ENCODE assay signal across 15 cellular contexts in genomic region chr22:37185646-37186227, GRCh38. TPM values are rescaled to one million over a fixed set of nuclear protein-coding genes. Genes with fewer than 3 reads are reported as not detected.
DNase-seq lines count a peak whose midpoint lies in the region; ATAC-seq and TF ChIP-seq lines count a peak whose summit lies in the region.
"Had no signal": no experiment of that assay in that cellular context is flagged by ENCODE, and none has a peak within 500 bp of the region (broad histone marks: within the 10 kb centered on the region; RNA-seq: fewer than 3 reads in every experiment).

No MANE protein-coding gene starts in this region.

- no peak for DNase-seq in stimulated activated naive CD8-positive, alpha-beta T cell treated with anti-CD3 and anti-CD28 coated beads, Interleukin-15, Interleukin-2, amounts not matched to agents 100 U/mL and 50 U/mL, for 24 hours
- no peak for DNase-seq in activated T-helper 2 cell treated with anti-CD3 and anti-CD28 coated beads, Interferon-gamma antibody, Interleukin-2, Interleukin-4, amounts not matched to agents 10 μg/mL and 5 μg/mL and 100 μg/mL, durations not matched to agents 14 hours and 24 hours and 36 hours (ENCODE audit: low spot score)
- DNase-seq in natural killer cell (no peak), cerebellar nuclear complex (lab: John Stamatoyannopoulos, UW) (no peak), GM10248 (ENCODE audit: extremely low spot score) (no peak), NCI-H2171 (lab: John Stamatoyannopoulos, UW) (no peak), brain microvascular endothelial cell (no peak)
- DNase-seq: activated B cell treated with CpG ODN at 0.5 μM for 24 hours, NCI-H510A treated with DMSO at 0.1 percent for 48 hours, occipital lobe had no signal

- peak overlapping the region; percentile 80 for H3K27ac Mint-ChIP-seq in stimulated activated naive CD8-positive, alpha-beta T cell treated with anti-CD3 and anti-CD28 coated beads, Interleukin-15, Interleukin-2, amounts not matched to agents 100 ng/mL and 50 ng/mL, for 24 hours
- peak overlapping the region; percentile 69 for H3K27ac Mint-ChIP-seq in activated T-helper 2 cell treated with anti-CD3 and anti-CD28 coated beads, Interferon-gamma antibody, Interleukin-2, Interleukin-4, amounts not matched to agents 10 μg/mL and 5 μg/mL and 100 μg/mL, durations not matched to agents 14 hours and 24 hours and 36 hours
- H3K27ac Mint-ChIP-seq in natural killer cell: peak overlapping the region; percentile 85 to 86
- H3K27ac Mint-ChIP-seq: activated B cell treated with CpG ODN at 0.5 μM for 24 hours had no signal

- intact Hi-C loops in activated T-helper 2 cell treated with anti-CD3 and anti-CD28 coated beads, Interferon-gamma antibody, Interleukin-2, Interleukin-4, amounts not matched to agents 10 μg/mL and 5 μg/mL and 100 μg/mL, durations not matched to agents 14 hours and 24 hours and 36 hours (cut with micrococcal nuclease): no loop called here
- intact Hi-C loops in natural killer cell (cut with micrococcal nuclease): no loop called here

- H3K9me3 Mint-ChIP-seq in stimulated activated naive CD8-positive, alpha-beta T cell treated with anti-CD3 and anti-CD28 coated beads, Interleukin-15, Interleukin-2, amounts not matched to agents 100 ng/mL and 50 ng/mL, for 24 hours: no peaks in the 10 kb centered on the region
- H3K9me3 Mint-ChIP-seq in activated T-helper 2 cell treated with anti-CD3 and anti-CD28 coated beads, Interferon-gamma antibody, Interleukin-2, Interleukin-4, amounts not matched to agents 10 μg/mL and 5 μg/mL and 100 μg/mL, durations not matched to agents 14 hours and 24 hours and 36 hours: no peaks in the 10 kb centered on the region
- H3K9me3 Mint-ChIP-seq in natural killer cell: no peaks in the 10 kb centered on the region
- H3K9me3 Mint-ChIP-seq: activated B cell treated with CpG ODN at 0.5 μM for 24 hours had no signal

- in situ Hi-C loops in brain microvascular endothelial cell (cut with HindIII; ENCODE audit: low pct_ligation_motif_present, low sequenced_read_pairs): no loop called here

- no peaks in the 10 kb centered on the region for H3K27me3 ChIP-seq in brain microvascular endothelial cell (replicated peaks)

- no peak overlapping the region for H3K27ac ChIP-seq in brain microvascular endothelial cell

- no peaks in the 10 kb centered on the region for H3K36me3 ChIP-seq in brain microvascular endothelial cell (replicated peaks)

- TF ChIP-seq CTCF in natural killer cell (IDR thresholded peaks at IDR 0.05): no peak
- no peak for TF ChIP-seq CTCF in GM10248 (IDR thresholded peaks at IDR 0.05; ENCODE audit: control extremely low read depth, extremely low read depth, low read depth, missing control alignments)
- no peak for TF ChIP-seq CTCF in brain microvascular endothelial cell (IDR thresholded peaks at IDR 0.05; ENCODE audit: low read depth, low read length, missing control alignments)

- POLR2A ChIA-PET in GM10248 (lab: Yijun Ruan, JAX): no interaction called here

- no peak overlapping the region for H3K4me3 ChIP-seq in brain microvascular endothelial cell (ENCODE audit: low read depth, low read length)

- CTCF ChIA-PET in GM10248 (lab: Yijun Ruan, JAX): interaction anchor here (1.1 to 2.8 kb wide), 2 partner anchors 14 to 19 kb away, joined by 4 to 9 read pairs; no protein-coding TSS in a partner anchor

- H3K27me3 Mint-ChIP-seq in stimulated activated naive CD8-positive, alpha-beta T cell treated with anti-CD3 and anti-CD28 coated beads, Interleukin-15, Interleukin-2, amounts not matched to agents 100 ng/mL and 50 ng/mL, for 24 hours: no peaks in the 10 kb centered on the region
- no peaks in the 10 kb centered on the region for H3K27me3 Mint-ChIP-seq in activated T-helper 2 cell treated with anti-CD3 and anti-CD28 coated beads, Interferon-gamma antibody, Interleukin-2, Interleukin-4, amounts not matched to agents 10 μg/mL and 5 μg/mL and 100 μg/mL, durations not matched to agents 14 hours and 24 hours and 36 hours (ENCODE audit: low read depth)
- H3K27me3 Mint-ChIP-seq in natural killer cell (ENCODE audit: low read depth in 2 of 2): no peaks in the 10 kb centered on the region
- H3K27me3 Mint-ChIP-seq: activated B cell treated with CpG ODN at 0.5 μM for 24 hours had no signal

- no peak for ATAC-seq in stimulated activated naive CD8-positive, alpha-beta T cell treated with anti-CD3 and anti-CD28 coated beads, Interleukin-15, Interleukin-2, amounts not matched to agents 100 U/mL and 50 U/mL, for 24 hours
- ATAC-seq in natural killer cell: peak in 1 of 3 donors; percentile 9

- H3K4me1 Mint-ChIP-seq in stimulated activated naive CD8-positive, alpha-beta T cell treated with anti-CD3 and anti-CD28 coated beads, Interleukin-15, Interleukin-2, amounts not matched to agents 100 ng/mL and 50 ng/mL, for 24 hours (ENCODE audit: low read depth): peaks cover 57% of the 10 kb centered on the region
- peaks cover 35% of the 10 kb centered on the region for H3K4me1 Mint-ChIP-seq in activated T-helper 2 cell treated with anti-CD3 and anti-CD28 coated beads, Interferon-gamma antibody, Interleukin-2, Interleukin-4, amounts not matched to agents 10 μg/mL and 5 μg/mL and 100 μg/mL, durations not matched to agents 14 hours and 24 hours and 36 hours (ENCODE audit: low read depth)
- H3K4me1 Mint-ChIP-seq in natural killer cell: peaks cover 48 to 58% of the 10 kb centered on the region in 2 donors

- peaks cover 5% of the 10 kb centered on the region for H3K36me3 Mint-ChIP-seq in stimulated activated naive CD8-positive, alpha-beta T cell treated with anti-CD3 and anti-CD28 coated beads, Interleukin-15, Interleukin-2, amounts not matched to agents 100 ng/mL and 50 ng/mL, for 24 hours (ENCODE audit: low read depth)
- peaks cover 11% of the 10 kb centered on the region for H3K36me3 Mint-ChIP-seq in activated T-helper 2 cell treated with anti-CD3 and anti-CD28 coated beads, Interferon-gamma antibody, Interleukin-2, Interleukin-4, amounts not matched to agents 10 μg/mL and 5 μg/mL and 100 μg/mL, durations not matched to agents 14 hours and 24 hours and 36 hours (ENCODE audit: low read depth)
- H3K36me3 Mint-ChIP-seq in natural killer cell: no peaks in the 10 kb centered on the region

- H3K4me3 Mint-ChIP-seq in stimulated activated naive CD8-positive, alpha-beta T cell treated with anti-CD3 and anti-CD28 coated beads, Interleukin-15, Interleukin-2, amounts not matched to agents 100 ng/mL and 50 ng/mL, for 24 hours: no peak overlapping the region
- peak overlapping the region; percentile 56 for H3K4me3 Mint-ChIP-seq in activated T-helper 2 cell treated with anti-CD3 and anti-CD28 coated beads, Interferon-gamma antibody, Interleukin-2, Interleukin-4, amounts not matched to agents 10 μg/mL and 5 μg/mL and 100 μg/mL, durations not matched to agents 14 hours and 24 hours and 36 hours (ENCODE audit: low read depth)
- H3K4me3 Mint-ChIP-seq in natural killer cell: peak overlapping the region; percentile 88
- H3K4me3 Mint-ChIP-seq: activated B cell treated with CpG ODN at 0.5 μM for 24 hours had no signal

RNA-seq across cellular contexts. Expression of gene C1QTNF6, which starts 2.3 kb away (rescaled TPM):
- total RNA-seq in activated T-helper 2 cell treated with anti-CD3 and anti-CD28 coated beads, Interferon-gamma antibody, Interleukin-2, Interleukin-4, amounts not matched to agents 10 μg/mL and 5 μg/mL and 100 μg/mL, durations not matched to agents 14 hours and 24 hours and 36 hours: 7.5 and 7.7 TPM in 2 replicates
- total RNA-seq in natural killer cell: 10 to 100 TPM in 1 of 3 donors, 1 to 10 TPM in 2; 6.0 to 10.3 (median 6.7) TPM

RNA-seq across cellular contexts. Expression of gene SSTR3, which starts 26.5 kb away (rescaled TPM):
- total RNA-seq in activated T-helper 2 cell treated with anti-CD3 and anti-CD28 coated beads, Interferon-gamma antibody, Interleukin-2, Interleukin-4, amounts not matched to agents 10 μg/mL and 5 μg/mL and 100 μg/mL, durations not matched to agents 14 hours and 24 hours and 36 hours: 0.64 and 0.75 TPM in 2 replicates
- under 1 TPM; 0.20 to 0.64 (median 0.23) TPM for total RNA-seq in natural killer cell
- total RNA-seq: Daoy, LHCN-M2, mammary epithelial cell, occipital lobe, subcutaneous adipose tissue had no signal

RNA-seq across cellular contexts. Expression of gene IL2RB, which starts 36.0 kb away (rescaled TPM):
- total RNA-seq in activated T-helper 2 cell treated with anti-CD3 and anti-CD28 coated beads, Interferon-gamma antibody, Interleukin-2, Interleukin-4, amounts not matched to agents 10 μg/mL and 5 μg/mL and 100 μg/mL, durations not matched to agents 14 hours and 24 hours and 36 hours: 404 and 410 TPM in 2 replicates
- total RNA-seq in natural killer cell: 1,000 to 10,000 TPM in 2 of 3 donors, 100 to 1,000 TPM in 1; 905 to 1,386 (median 1,021) TPM
- total RNA-seq: Daoy, LHCN-M2, occipital lobe had no signal

RNA-seq across cellular contexts. Expression of gene RAC2, which starts 58.3 kb away (rescaled TPM):
- total RNA-seq in activated T-helper 2 cell treated with anti-CD3 and anti-CD28 coated beads, Interferon-gamma antibody, Interleukin-2, Interleukin-4, amounts not matched to agents 10 μg/mL and 5 μg/mL and 100 μg/mL, durations not matched to agents 14 hours and 24 hours and 36 hours: 499 and 506 TPM in 2 replicates
- total RNA-seq in natural killer cell: 100 to 1,000 TPM; 647 to 744 (median 741) TPM
- total RNA-seq: occipital lobe had no signal
